In genomic region chr16:17606460-17606859, GRCh38 we compare ENCODE assay signal across 13 cellular contexts.
"Had no signal": no experiment of that assay in that cellular context is flagged by ENCODE, and none has a peak within 500 bp of the region (broad histone marks: within the 10 kb centered on the region; RNA-seq: fewer than 3 reads in every experiment).

No MANE protein-coding gene starts in this region.

- H3K9me3 ChIP-seq: psoas muscle, tibial artery had no signal

- H3K4me1 ChIP-seq: psoas muscle, tibial artery had no signal

- H3K36me3 ChIP-seq: tibial artery had no signal

- H3K27ac ChIP-seq: epithelial cell of prostate, psoas muscle, tibial artery had no signal

- H3K4me3 ChIP-seq: psoas muscle, tibial artery had no signal

- DNase-seq: activated B cell treated with CpG ODN at 0.5 μM for 24 hours; activated CD4-positive, alpha-beta T cell treated with anti-CD3 and anti-CD28 coated beads for 48 hours; activated naive CD4-positive, alpha-beta T cell treated with anti-CD3 and anti-CD28 coated beads for 36 hours; dermis blood vessel endothelial cell; foreskin melanocyte; head of caudate nucleus; kidney glomerular epithelial cell; left ventricle myocardium superior; mesenchymal stem cell; psoas muscle; stimulated activated CD4-positive, alpha-beta T cell treated with anti-CD3 and anti-CD28 coated beads, Interleukin-12 subunit alpha, Interleukin-12 subunit beta, amount 100 ng/mL, for 4 hours; tibial artery had no signal
